In the genomic region with DNA sequence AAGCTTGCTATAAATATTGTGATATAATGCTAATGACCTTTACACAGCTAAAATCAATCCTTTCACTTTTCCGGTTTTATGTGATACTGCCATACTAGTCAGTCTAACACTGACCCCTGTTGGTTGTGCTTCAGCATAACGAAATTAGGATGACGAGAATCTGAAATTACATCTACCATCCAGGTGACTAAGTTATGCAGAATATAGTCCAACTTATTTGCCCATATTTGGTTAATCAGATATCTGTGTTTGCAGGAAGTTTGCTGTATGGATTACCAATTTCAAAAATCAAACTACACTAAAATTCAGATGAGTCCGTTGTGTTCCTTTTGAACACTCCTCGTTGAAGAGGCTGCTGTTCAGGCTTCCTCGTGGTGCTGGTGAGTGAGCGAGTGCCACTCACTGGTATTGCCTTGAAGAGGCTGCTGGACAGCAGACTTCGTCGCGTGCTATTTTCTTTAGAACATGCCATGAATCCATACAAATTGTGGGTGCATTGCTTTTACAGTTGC, we compare ENCODE assay signal across 1 cellular context.
TF ChIP-seq lines count a peak whose summit lies in the region.

No MANE protein-coding gene starts in this region.

TF ChIP-seq in SK-N-SH, 30 proteins besides CTCF, POLR2A, EP300 and RAD21 (continued from another document):
- TF ChIP-seq NFIC (IDR thresholded peaks at IDR 0.05; ENCODE audit: borderline replicate concordance) = no peak
